27 cellular contexts compared by ENCODE assay signal in the genomic region with DNA sequence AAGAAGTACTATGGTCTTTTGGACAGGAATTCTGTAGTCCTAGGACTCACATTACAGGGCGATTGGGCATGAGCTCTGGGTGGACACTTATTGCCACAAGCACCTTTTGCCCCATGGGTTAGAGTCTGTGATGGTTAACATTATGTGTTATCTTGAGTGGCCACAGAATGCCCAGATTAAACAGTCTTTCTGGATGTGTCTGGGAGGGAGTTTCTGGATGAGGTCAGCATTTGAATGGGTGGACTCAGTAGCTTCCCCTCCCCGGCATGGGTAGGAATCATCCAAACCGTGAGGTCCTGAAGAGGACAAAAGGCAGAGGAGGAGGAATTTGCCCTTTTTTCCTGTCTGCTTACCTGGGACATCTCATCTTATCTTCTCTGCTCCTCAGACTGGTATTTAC.
"Had no signal": no experiment of that assay in that cellular context is flagged by ENCODE, and none has a peak within 500 bp of the region (broad histone marks: within the 10 kb centered on the region; RNA-seq: fewer than 3 reads in every experiment).

No MANE protein-coding gene starts in this region.

- H3K4me3 ChIP-seq: coronary artery, dorsolateral prefrontal cortex had no signal

- H3K27me3 Mint-ChIP-seq: activated CD4-positive, alpha-beta memory T cell treated with anti-CD3 and anti-CD28 coated beads, Interleukin-2, amount 10 ng/mL, durations not matched to agents 7 days and 5 days; activated CD4-positive, alpha-beta T cell treated with anti-CD3 and anti-CD28 coated beads, Interleukin-2, amount 10 ng/mL, durations not matched to agents 7 days and 5 days; central memory CD8-positive, alpha-beta T cell; dendritic cell treated with granulocyte-macrophage colony-stimulating factor and Interleukin-4, amounts not matched to agents 40 ng/mL and 50 ng/mL, for 4 days had no signal

- H3K36me3 Mint-ChIP-seq: activated naive CD8-positive, alpha-beta T cell; WTC11 had no signal

- H3K27ac ChIP-seq: brain microvascular endothelial cell, coronary artery, dorsolateral prefrontal cortex, VCaP had no signal

- H3K4me1 Mint-ChIP-seq: activated CD4-positive, alpha-beta memory T cell treated with anti-CD3 and anti-CD28 coated beads, Interleukin-2, amount 10 ng/mL, durations not matched to agents 7 days and 5 days; activated CD4-positive, alpha-beta T cell treated with anti-CD3 and anti-CD28 coated beads, Interleukin-2, amount 10 ng/mL, durations not matched to agents 7 days and 5 days; central memory CD8-positive, alpha-beta T cell; endodermal cell; WTC11 had no signal

- ATAC-seq: activated T-cell treated with anti-CD3 and anti-CD28 coated beads, Interleukin-2, amount 50 U/mL, for 72 hours; esophagus mucosa; WTC11 had no signal

- H3K4me3 Mint-ChIP-seq: activated CD4-positive, alpha-beta memory T cell treated with anti-CD3 and anti-CD28 coated beads, Interleukin-2, amount 10 ng/mL, durations not matched to agents 7 days and 5 days; activated CD4-positive, alpha-beta T cell treated with anti-CD3 and anti-CD28 coated beads, Interleukin-2, amount 10 ng/mL, durations not matched to agents 7 days and 5 days; activated naive CD8-positive, alpha-beta T cell; activated T-cell treated with anti-CD3 and anti-CD28 coated beads, Interleukin-2, amount 50 U/mL, for 24 hours; activated T-cell treated with anti-CD3 and anti-CD28 coated beads, Interleukin-2, amount 50 U/mL, for 72 hours; central memory CD8-positive, alpha-beta T cell; dendritic cell treated with granulocyte-macrophage colony-stimulating factor and Interleukin-4, amounts not matched to agents 40 ng/mL and 50 ng/mL, for 4 days; endodermal cell; WTC11 had no signal

- H3K27me3 ChIP-seq: brain microvascular endothelial cell, dorsolateral prefrontal cortex had no signal

- H3K36me3 ChIP-seq: brain microvascular endothelial cell had no signal

- H3K9me3 Mint-ChIP-seq: activated CD4-positive, alpha-beta memory T cell treated with anti-CD3 and anti-CD28 coated beads, Interleukin-2, amount 10 ng/mL, durations not matched to agents 7 days and 5 days; activated T-cell treated with anti-CD3 and anti-CD28 coated beads, Interleukin-2, amount 50 U/mL, for 24 hours; activated T-cell treated with anti-CD3 and anti-CD28 coated beads, Interleukin-2, amount 50 U/mL, for 72 hours; endodermal cell had no signal

- H3K27ac Mint-ChIP-seq: activated CD4-positive, alpha-beta memory T cell treated with anti-CD3 and anti-CD28 coated beads, Interleukin-2, amount 10 ng/mL, durations not matched to agents 7 days and 5 days; activated CD4-positive, alpha-beta T cell treated with anti-CD3 and anti-CD28 coated beads, Interleukin-2, amount 10 ng/mL, durations not matched to agents 7 days and 5 days; activated naive CD8-positive, alpha-beta T cell; activated T-cell treated with anti-CD3 and anti-CD28 coated beads, Interleukin-2, amount 50 U/mL, for 24 hours; activated T-cell treated with anti-CD3 and anti-CD28 coated beads, Interleukin-2, amount 50 U/mL, for 72 hours; dendritic cell treated with granulocyte-macrophage colony-stimulating factor and Interleukin-4, amounts not matched to agents 40 ng/mL and 50 ng/mL, for 4 days; endodermal cell; WTC11 had no signal

- DNase-seq: activated CD4-positive, alpha-beta memory T cell treated with anti-CD3 and anti-CD28 coated beads, Interleukin-2, amount 10 ng/mL, durations not matched to agents 7 days and 5 days; activated CD4-positive, alpha-beta T cell treated with anti-CD3 and anti-CD28 coated beads for 1 hour; activated CD4-positive, alpha-beta T cell treated with anti-CD3 and anti-CD28 coated beads for 4 hours; activated CD4-positive, alpha-beta T cell treated with anti-CD3 and anti-CD28 coated beads, Interleukin-2, amount 10 ng/mL, durations not matched to agents 7 days and 5 days; activated CD4-positive, alpha-beta T cell treated with anti-CD3 and anti-CD28 coated beads, Interleukin-2, amount 50 U/mL, for 4 hours; activated CD8-positive, alpha-beta memory T cell treated with anti-CD3 and anti-CD28 coated beads, Interleukin-2, amount 50 U/mL, for 48 hours; activated gamma-delta T cell; activated naive CD4-positive, alpha-beta T cell; activated naive CD4-positive, alpha-beta T cell treated with anti-CD3 and anti-CD28 coated beads, Interleukin-2, amount 50 U/mL, for 16 hours; activated T-cell treated with anti-CD3 and anti-CD28 coated beads for 4 hours; activated T-cell treated with anti-CD3 and anti-CD28 coated beads, Interleukin-2, amount 50 U/mL, for 24 hours; activated T-cell treated with anti-CD3 and anti-CD28 coated beads, Interleukin-2, amount 50 U/mL, for 72 hours; amniotic stem cell; anterior cingulate cortex; brain microvascular endothelial cell; dorsolateral prefrontal cortex; effector memory CD4-positive, alpha-beta T cell; endodermal cell; foreskin fibroblast; T-helper 2 cell had no signal
